In the genomic region with DNA sequence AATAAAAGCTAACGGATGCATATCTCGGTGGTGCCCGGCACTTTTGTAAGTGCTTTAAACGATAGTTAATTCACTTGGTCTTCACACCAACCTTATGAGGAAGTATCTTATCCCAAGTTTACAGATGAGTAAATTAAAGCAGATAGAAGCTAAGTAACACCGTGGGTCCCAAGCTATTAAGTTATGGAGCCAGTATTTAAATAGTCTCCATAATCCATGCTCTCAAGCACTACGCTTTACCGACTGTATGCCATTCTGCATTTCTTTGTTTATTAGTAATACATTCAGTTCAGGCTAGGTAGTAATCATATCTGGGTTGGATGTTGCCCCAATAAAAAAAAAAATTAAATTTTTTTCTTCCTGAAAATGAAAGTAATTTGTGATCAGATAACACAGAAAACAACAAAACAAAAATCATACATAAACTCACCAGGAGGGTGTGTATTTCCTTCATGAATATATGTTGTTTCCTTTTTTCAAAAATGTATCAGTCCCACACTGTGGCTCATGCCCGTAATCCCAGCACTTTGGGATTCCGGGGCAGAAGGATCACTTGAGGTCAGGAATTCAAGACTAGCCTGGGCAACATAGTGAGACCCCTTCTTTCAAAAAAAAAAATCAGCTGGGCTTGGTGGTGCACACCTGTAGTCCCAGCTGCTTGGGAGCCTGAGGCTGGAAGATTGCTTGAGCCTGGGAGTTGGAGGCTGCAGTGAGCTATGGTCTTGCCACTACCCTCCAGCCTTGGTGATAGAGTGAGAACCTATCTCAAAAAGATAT, we compare ENCODE assay signal across 8 cellular contexts. TPM values are rescaled to one million over a fixed set of nuclear protein-coding genes. Genes with fewer than 3 reads are reported as not detected.
DNase-seq lines count a peak whose midpoint lies in the region; ATAC-seq and TF ChIP-seq lines count a peak whose summit lies in the region.

No MANE protein-coding gene starts in this region.

- peaks cover 55% of the 10 kb centered on the region for H3K4me1 Mint-ChIP-seq in activated CD8-positive, alpha-beta memory T cell treated with anti-CD3 and anti-CD28 coated beads, Interleukin-2, amount 10 ng/mL, durations not matched to agents 7 days and 5 days
- H3K4me1 Mint-ChIP-seq in activated CD4-positive, alpha-beta memory T cell treated with anti-CD3 and anti-CD28 coated beads for 36 hours (ENCODE audit: low read depth) = peaks cover 58% of the 10 kb centered on the region

- peak overlapping the region; percentile 99 for H3K4me3 ChIP-seq in iPS-15b (ENCODE audit: low read depth, low read length)
- peak overlapping the region; percentile 84 for H3K4me3 ChIP-seq in suprapubic skin

- peak overlapping the region; percentile 85 for H3K9ac ChIP-seq in iPS-15b (ENCODE audit: low read depth, low read length)

- H3K27me3 Mint-ChIP-seq in activated CD8-positive, alpha-beta memory T cell treated with anti-CD3 and anti-CD28 coated beads, Interleukin-2, amount 10 ng/mL, durations not matched to agents 7 days and 5 days = no peaks in the 10 kb centered on the region
- H3K27me3 Mint-ChIP-seq in activated CD4-positive, alpha-beta memory T cell treated with anti-CD3 and anti-CD28 coated beads for 36 hours = no peaks in the 10 kb centered on the region

- no peak for ATAC-seq in activated CD8-positive, alpha-beta memory T cell treated with anti-CD3 and anti-CD28 coated beads, Interleukin-2, amount 10 ng/mL, durations not matched to agents 7 days and 5 days
- ATAC-seq in GM18870 (IDR thresholded peaks at IDR 0.05; ENCODE audit: unreplicated experiment) = no peak

- no peak for TF ChIP-seq CTCF in suprapubic skin (IDR thresholded peaks at IDR 0.05)

- peaks cover 5% of the 10 kb centered on the region for H3K4me1 ChIP-seq in iPS-15b (ENCODE audit: control insufficient read depth, insufficient read depth, low read length)
- H3K4me1 ChIP-seq in suprapubic skin = peaks cover 35% of the 10 kb centered on the region

- peak overlapping the region; percentile 98 for H3K4me3 Mint-ChIP-seq in activated CD8-positive, alpha-beta memory T cell treated with anti-CD3 and anti-CD28 coated beads, Interleukin-2, amount 10 ng/mL, durations not matched to agents 7 days and 5 days
- peak overlapping the region; percentile 99 for H3K4me3 Mint-ChIP-seq in activated CD4-positive, alpha-beta memory T cell treated with anti-CD3 and anti-CD28 coated beads for 36 hours

- no peaks in the 10 kb centered on the region for H3K27me3 ChIP-seq in iPS-15b (ENCODE audit: control insufficient read depth, insufficient read depth, low read length)
- H3K27me3 ChIP-seq in suprapubic skin = no peaks in the 10 kb centered on the region

- peaks cover 5% of the 10 kb centered on the region for H3K9me3 ChIP-seq in iPS-15b (ENCODE audit: control insufficient read depth, insufficient read depth, low read length)
- no peaks in the 10 kb centered on the region for H3K9me3 ChIP-seq in suprapubic skin

- intact Hi-C loops in activated CD4-positive, alpha-beta memory T cell treated with anti-CD3 and anti-CD28 coated beads for 36 hours (cut with micrococcal nuclease) = loop anchor here (1.0 to 5.0 kb wide), 7 partner anchors 38 to 459 kb away; partner anchors contain the start of gene KLRG1

- H3K36me3 ChIP-seq in iPS-15b (ENCODE audit: control insufficient read depth, insufficient read depth, low read length) = peaks cover 3% of the 10 kb centered on the region
- peaks cover 4% of the 10 kb centered on the region for H3K36me3 ChIP-seq in suprapubic skin

- CTCF ChIA-PET in activated CD8-positive, alpha-beta memory T cell treated with anti-CD3 and anti-CD28 coated beads, Interleukin-2, amount 10 ng/mL, durations not matched to agents 7 days and 5 days (lab: Charles Lee) = interaction anchor here (0.6 to 10.1 kb wide), 12 partner anchors 10 to 407 kb away, joined by 3 to 101 read pairs (median 6); partner anchors contain the start of gene PHC1
- CTCF ChIA-PET in activated CD4-positive, alpha-beta memory T cell treated with anti-CD3 and anti-CD28 coated beads for 36 hours (lab: Charles Lee) = interaction anchor here (0.6 to 9.1 kb wide), 19 partner anchors 10 to 1046 kb away, joined by 3 to 135 read pairs (median 6); partner anchors contain the start of genes KLRG1 and PHC1

- peaks cover 11% of the 10 kb centered on the region for H3K9me3 Mint-ChIP-seq in activated CD8-positive, alpha-beta memory T cell treated with anti-CD3 and anti-CD28 coated beads, Interleukin-2, amount 10 ng/mL, durations not matched to agents 7 days and 5 days (ENCODE audit: low read depth)
- H3K9me3 Mint-ChIP-seq in activated CD4-positive, alpha-beta memory T cell treated with anti-CD3 and anti-CD28 coated beads for 36 hours = peaks cover 11% of the 10 kb centered on the region

- peak overlapping the region; percentile 97 for H3K27ac ChIP-seq in suprapubic skin

- TF ChIP-seq POLR2A in suprapubic skin (IDR thresholded peaks at IDR 0.05) = no peak

- POLR2A ChIA-PET in activated CD4-positive, alpha-beta memory T cell treated with anti-CD3 and anti-CD28 coated beads for 36 hours (lab: Charles Lee) = interaction anchor here (1.0 to 2.1 kb wide), 6 partner anchors 42 to 98 kb away, joined by 3 to 9 read pairs (median 4); no protein-coding TSS in a partner anchor

- no peak for TF ChIP-seq EP300 in suprapubic skin (IDR thresholded peaks at IDR 0.05)

- H3K36me3 Mint-ChIP-seq in activated CD8-positive, alpha-beta memory T cell treated with anti-CD3 and anti-CD28 coated beads, Interleukin-2, amount 10 ng/mL, durations not matched to agents 7 days and 5 days = peaks cover 33% of the 10 kb centered on the region
- peaks cover 17% of the 10 kb centered on the region for H3K36me3 Mint-ChIP-seq in activated CD4-positive, alpha-beta memory T cell treated with anti-CD3 and anti-CD28 coated beads for 36 hours

- DNase-seq in activated CD8-positive, alpha-beta memory T cell treated with anti-CD3 and anti-CD28 coated beads, Interleukin-2, amount 10 ng/mL, durations not matched to agents 7 days and 5 days = no peak
- no peak for DNase-seq in activated CD8-positive, alpha-beta memory T cell treated with anti-CD3 and anti-CD28 coated beads, Interleukin-2, amount 50 U/mL, for 4 hours
- DNase-seq in activated CD4-positive, alpha-beta memory T cell treated with anti-CD3 and anti-CD28 coated beads for 36 hours = peak; percentile 16
- DNase-seq in suprapubic skin (ENCODE audit: low spot score in 2 of 2) = no peak
- no peak for DNase-seq in NCI-H2081 (lab: John Stamatoyannopoulos, UW)
- DNase-seq in NCI-H82 (lab: John Stamatoyannopoulos, UW) = no peak

- 19% methylated on average over 9 of the region's 9 CpGs for WGBS in suprapubic skin

- H3K27ac Mint-ChIP-seq in activated CD8-positive, alpha-beta memory T cell treated with anti-CD3 and anti-CD28 coated beads, Interleukin-2, amount 10 ng/mL, durations not matched to agents 7 days and 5 days = peak overlapping the region; percentile 92
- peak overlapping the region; percentile 94 for H3K27ac Mint-ChIP-seq in activated CD4-positive, alpha-beta memory T cell treated with anti-CD3 and anti-CD28 coated beads for 36 hours

RNA-seq across cellular contexts. Expression of gene M6PR, which starts 1.4 kb away (rescaled TPM):
- total RNA-seq in activated CD8-positive, alpha-beta memory T cell treated with anti-CD3 and anti-CD28 coated beads, Interleukin-2, amount 10 ng/mL, durations not matched to agents 7 days and 5 days = 100 to 1,000 TPM; 182 to 206 TPM
- 100 to 1,000 TPM; 150 to 164 TPM for total RNA-seq in activated CD4-positive, alpha-beta memory T cell treated with anti-CD3 and anti-CD28 coated beads for 36 hours
- total RNA-seq in suprapubic skin = 100 to 1,000 TPM in 3 of 4 donors, 10 to 100 TPM in 1; 75.8 to 138 (median 120) TPM

RNA-seq across cellular contexts. Expression of gene PHC1, which starts 36.6 kb away (rescaled TPM):
- total RNA-seq in activated CD8-positive, alpha-beta memory T cell treated with anti-CD3 and anti-CD28 coated beads, Interleukin-2, amount 10 ng/mL, durations not matched to agents 7 days and 5 days = 1 to 10 TPM; 5.1 to 9.2 TPM
- total RNA-seq in activated CD4-positive, alpha-beta memory T cell treated with anti-CD3 and anti-CD28 coated beads for 36 hours = 10 to 100 TPM; 21.6 to 24.0 TPM
- total RNA-seq in suprapubic skin = 10 to 100 TPM; 15.7 to 32.6 (median 28.2) TPM

RNA-seq across cellular contexts. Expression of gene KLRG1, which starts 38.5 kb away (rescaled TPM):
- total RNA-seq in activated CD8-positive, alpha-beta memory T cell treated with anti-CD3 and anti-CD28 coated beads, Interleukin-2, amount 10 ng/mL, durations not matched to agents 7 days and 5 days = 1 to 10 TPM; 4.3 to 5.6 TPM
- total RNA-seq in activated CD4-positive, alpha-beta memory T cell treated with anti-CD3 and anti-CD28 coated beads for 36 hours = 1 to 10 TPM; 4.4 to 5.4 TPM
- total RNA-seq in suprapubic skin = 1 to 10 TPM in 2 of 4 donors, not detected in 2; 2.4 to 2.5 TPM
